ENCODE assay signal across 9 cellular contexts in the genomic region with DNA sequence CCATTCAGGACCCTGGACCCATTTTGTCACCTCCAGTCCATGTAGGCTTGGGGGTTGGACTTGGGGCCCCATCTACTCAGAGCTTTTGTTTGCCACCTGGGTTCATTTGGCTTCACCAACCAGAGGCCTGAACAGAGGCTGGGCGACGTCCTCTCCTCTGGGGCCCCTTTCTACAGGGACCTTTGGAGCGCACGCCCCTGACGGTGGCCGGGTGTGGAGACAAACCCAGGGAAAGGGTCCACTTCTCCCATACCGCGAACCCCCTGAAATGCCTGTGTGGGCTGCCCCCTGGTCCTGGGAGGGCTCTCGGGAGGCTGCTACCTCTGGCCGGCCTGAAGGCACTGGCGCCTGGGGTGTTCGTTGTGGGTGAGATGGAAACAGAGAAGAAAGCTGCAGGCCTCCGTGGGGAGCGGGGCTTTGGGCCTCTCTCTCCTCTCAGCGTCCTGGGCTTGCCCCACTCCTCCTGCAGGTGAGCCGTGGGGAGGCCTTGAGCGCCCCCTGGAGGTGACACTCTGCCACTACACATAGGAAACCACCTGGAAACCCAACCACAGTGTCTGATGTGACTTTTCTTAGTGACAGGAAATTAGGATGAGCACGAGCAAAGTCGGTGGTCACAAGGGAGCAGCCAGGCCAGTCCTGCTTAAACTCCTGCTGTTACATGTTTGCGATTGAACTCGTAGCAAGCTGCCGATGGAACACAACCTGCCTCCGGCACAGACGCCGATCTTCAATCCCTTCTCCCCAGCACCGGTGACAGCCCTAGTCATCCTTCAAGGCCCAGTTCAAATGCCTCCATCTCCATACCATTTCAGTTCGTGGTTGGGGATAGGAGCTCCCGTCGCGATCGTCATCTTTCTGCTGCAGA. TPM values are rescaled to one million over a fixed set of nuclear protein-coding genes. Genes with fewer than 3 reads are reported as not detected.
DNase-seq lines count a peak whose midpoint lies in the region; ATAC-seq and TF ChIP-seq lines count a peak whose summit lies in the region.
"Had no signal": no experiment of that assay in that cellular context is flagged by ENCODE, and none has a peak within 500 bp of the region (broad histone marks: within the 10 kb centered on the region; RNA-seq: fewer than 3 reads in every experiment).

No MANE protein-coding gene starts in this region.

- H3K9me2 ChIP-seq in GM23248 (ENCODE audit: insufficient read depth) = no peaks in the 10 kb centered on the region

- peaks cover 46% of the 10 kb centered on the region for H3K27me3 Mint-ChIP-seq in CD4-positive, alpha-beta T cell
- H3K27me3 Mint-ChIP-seq in activated CD8-positive, alpha-beta T cell treated with anti-CD3 and anti-CD28 coated beads, Interleukin-2, amount 10 ng/mL, durations not matched to agents 7 days and 5 days (ENCODE audit: low read depth) = peaks cover 26% of the 10 kb centered on the region
- H3K27me3 Mint-ChIP-seq in endothelial cell (ENCODE audit: unreplicated experiment) (peaks cover 19% of the 10 kb centered on the region), osteocyte (ENCODE audit: unreplicated experiment) (peaks cover 41% of the 10 kb centered on the region)

- peak; percentile 11 to 53 (median 30) for DNase-seq in CD4-positive, alpha-beta T cell
- DNase-seq in GM23248 (peak; percentile 10), NCI-H2196 treated with DMSO at 0.1 percent for 48 hours (lab: John Stamatoyannopoulos, UW; ENCODE audit: unreplicated experiment) (peak; percentile 46), endothelial cell (ENCODE audit: low spot score) (peak; percentile 53), osteocyte (ENCODE audit: extremely low spot score, unreplicated experiment) (no peak)
- DNase-seq in activated CD8-positive, alpha-beta T cell treated with anti-CD3 and anti-CD28 coated beads, Interleukin-2, amount 10 ng/mL, durations not matched to agents 7 days and 5 days = peak; percentile 66

- intact Hi-C loops in CD4-positive, alpha-beta T cell (cut with DNase I, micrococcal nuclease) = no loop called here

- H3K9me3 Mint-ChIP-seq in CD4-positive, alpha-beta T cell = no peaks in the 10 kb centered on the region
- no peaks in the 10 kb centered on the region for H3K9me3 Mint-ChIP-seq in activated CD8-positive, alpha-beta T cell treated with anti-CD3 and anti-CD28 coated beads, Interleukin-2, amount 10 ng/mL, durations not matched to agents 7 days and 5 days (ENCODE audit: insufficient read depth)
- no peaks in the 10 kb centered on the region for H3K9me3 Mint-ChIP-seq in endothelial cell (ENCODE audit: unreplicated experiment)
- H3K9me3 Mint-ChIP-seq in osteocyte (ENCODE audit: unreplicated experiment) = no peaks in the 10 kb centered on the region

- H3K27ac ChIP-seq in CD4-positive, alpha-beta T cell (ENCODE audit: low read depth, low read length) = no peak overlapping the region
- no peak overlapping the region for H3K27ac ChIP-seq in GM23248

- ATAC-seq in CD4-positive, alpha-beta T cell (ENCODE audit: poor library complexity) = peak; percentile 70
- peak; percentile 73 for ATAC-seq in activated CD8-positive, alpha-beta T cell treated with anti-CD3 and anti-CD28 coated beads, Interleukin-2, amount 10 ng/mL, durations not matched to agents 7 days and 5 days
- ATAC-seq in HG02623 (IDR thresholded peaks at IDR 0.05; ENCODE audit: unreplicated experiment) (no peak), HG03457 (IDR thresholded peaks at IDR 0.05; ENCODE audit: unreplicated experiment) (no peak)

- H3K9ac ChIP-seq in GM23248 = no peak overlapping the region

- peaks cover 7% of the 10 kb centered on the region for H3K4me1 Mint-ChIP-seq in CD4-positive, alpha-beta T cell (ENCODE audit: low read depth)
- peaks cover 7% of the 10 kb centered on the region for H3K4me1 Mint-ChIP-seq in activated CD8-positive, alpha-beta T cell treated with anti-CD3 and anti-CD28 coated beads, Interleukin-2, amount 10 ng/mL, durations not matched to agents 7 days and 5 days (ENCODE audit: low read depth)
- peaks cover 19% of the 10 kb centered on the region for H3K4me1 Mint-ChIP-seq in endothelial cell (ENCODE audit: unreplicated experiment)
- peaks cover 21% of the 10 kb centered on the region for H3K4me1 Mint-ChIP-seq in osteocyte (ENCODE audit: unreplicated experiment)

- TF ChIP-seq CTCF in CD4-positive, alpha-beta T cell (IDR thresholded peaks at IDR 0.05) = peak; percentile 51
- TF ChIP-seq CTCF in endothelial cell (IDR thresholded peaks at IDR 0.05; ENCODE audit: unreplicated experiment) (peak; percentile 98), osteocyte (IDR thresholded peaks at IDR 0.05) (peak; percentile 77)

- in situ Hi-C loops in GM23248 (cut with MboI) = no loop called here

- POLR2A ChIA-PET in CD4-positive, alpha-beta T cell (lab: Charles Lee) = no interaction called here
- POLR2A ChIA-PET in activated CD8-positive, alpha-beta T cell treated with anti-CD3 and anti-CD28 coated beads, Interleukin-2, amount 10 ng/mL, durations not matched to agents 7 days and 5 days (lab: Charles Lee) = interaction anchor here (1.1 kb wide), 1 partner anchor 72 kb away, joined by 4 read pairs; no protein-coding TSS in a partner anchor

- no peak overlapping the region for H2AFZ ChIP-seq in GM23248

- CTCF ChIA-PET in CD4-positive, alpha-beta T cell (lab: Charles Lee) = interaction anchor here (1.6 kb wide), 1 partner anchor 204 kb away, joined by 3 read pairs; no protein-coding TSS in a partner anchor
- CTCF ChIA-PET in activated CD8-positive, alpha-beta T cell treated with anti-CD3 and anti-CD28 coated beads, Interleukin-2, amount 10 ng/mL, durations not matched to agents 7 days and 5 days (lab: Charles Lee) = interaction anchor here (0.8 to 13.7 kb wide), 8 partner anchors 13 to 99 kb away, joined by 3 to 138 read pairs (median 3); no protein-coding TSS in a partner anchor

- H3K4me3 ChIP-seq in GM23248 = no peak overlapping the region

- no peaks in the 10 kb centered on the region for H3K9me3 ChIP-seq in CD4-positive, alpha-beta T cell (ENCODE audit: control insufficient read depth, low read length)
- H3K9me3 ChIP-seq in GM23248 (ENCODE audit: low read depth) = no peaks in the 10 kb centered on the region

- H3F3A ChIP-seq in GM23248 (ENCODE audit: insufficient read depth) = no peaks in the 10 kb centered on the region

- H3K4me2 ChIP-seq in GM23248 (ENCODE audit: unreplicated experiment) = no peak overlapping the region

- no peaks in the 10 kb centered on the region for H3K27me3 ChIP-seq in CD4-positive, alpha-beta T cell (ENCODE audit: control insufficient read depth, insufficient read depth, low read length)
- H3K27me3 ChIP-seq in GM23248 (replicated peaks; ENCODE audit: insufficient read depth) = peaks cover 34% of the 10 kb centered on the region

- no peaks in the 10 kb centered on the region for H3K4me1 ChIP-seq in GM23248 (ENCODE audit: insufficient read depth)

- no peaks in the 10 kb centered on the region for H3K36me3 ChIP-seq in GM23248 (ENCODE audit: low read depth)

- H3K4me3 Mint-ChIP-seq in CD4-positive, alpha-beta T cell = no peak overlapping the region
- H3K4me3 Mint-ChIP-seq in activated CD8-positive, alpha-beta T cell treated with anti-CD3 and anti-CD28 coated beads, Interleukin-2, amount 10 ng/mL, durations not matched to agents 7 days and 5 days = no peak overlapping the region
- H3K4me3 Mint-ChIP-seq in endothelial cell (ENCODE audit: unreplicated experiment) (peak overlapping the region; percentile 29), osteocyte (ENCODE audit: unreplicated experiment) (no peak overlapping the region)

- no peak overlapping the region for H3K27ac Mint-ChIP-seq in CD4-positive, alpha-beta T cell
- no peak overlapping the region for H3K27ac Mint-ChIP-seq in activated CD8-positive, alpha-beta T cell treated with anti-CD3 and anti-CD28 coated beads, Interleukin-2, amount 10 ng/mL, durations not matched to agents 7 days and 5 days
- peak overlapping the region; percentile 72 for H3K27ac Mint-ChIP-seq in endothelial cell (ENCODE audit: unreplicated experiment)
- H3K27ac Mint-ChIP-seq in osteocyte (ENCODE audit: unreplicated experiment) = no peak overlapping the region

- H3K79me2 ChIP-seq in GM23248 (ENCODE audit: insufficient read depth) = no peaks in the 10 kb centered on the region

- WGBS in GM23248 (ENCODE audit: low coverage in 1 of 2, low lambda C conversion rate in 2 of 2, missing lambda C conversion rate in 2 of 2), 2 experiments = 54 to 55% methylated on average over 31 of the region's 31 CpGs

- no peaks in the 10 kb centered on the region for H3K36me3 Mint-ChIP-seq in CD4-positive, alpha-beta T cell (ENCODE audit: low read depth)
- no peaks in the 10 kb centered on the region for H3K36me3 Mint-ChIP-seq in activated CD8-positive, alpha-beta T cell treated with anti-CD3 and anti-CD28 coated beads, Interleukin-2, amount 10 ng/mL, durations not matched to agents 7 days and 5 days (ENCODE audit: low read depth)
- H3K36me3 Mint-ChIP-seq in endothelial cell (ENCODE audit: low read depth, unreplicated experiment) (peaks cover 4% of the 10 kb centered on the region), osteocyte (ENCODE audit: unreplicated experiment) (peaks cover 3% of the 10 kb centered on the region)

- H4K20me1 ChIP-seq in GM23248 (ENCODE audit: insufficient read depth) = no peaks in the 10 kb centered on the region

RNA-seq across cellular contexts. Expression of gene NTSR2, which starts 12.0 kb away (rescaled TPM):
- not detected for total RNA-seq in CD4-positive, alpha-beta T cell
- not detected in 2 replicates for total RNA-seq in GM23248 (2014; rRNA removed; shearing (Covaris generic))
- not detected in 2 replicates for polyA plus RNA-seq in GM23248 (2016; fragmentation: Nextera tagmentation; extraction: Ambion mirVana)
- not detected for total RNA-seq in activated CD8-positive, alpha-beta T cell treated with anti-CD3 and anti-CD28 coated beads, Interleukin-2, amount 10 ng/mL, durations not matched to agents 7 days and 5 days
- total RNA-seq in endothelial cell (ENCODE audit: unreplicated experiment) = not detected
- not detected in 2 replicates for total RNA-seq in osteocyte
- total RNA-seq: lung microvascular endothelial cell had no signal

Comparison
In these comparisons a context has a peak if more than half of its experiments do, and no peak if none do; other contexts are left out.
1. ATAC-seq: peak in CD4-positive, alpha-beta T cell (single experiment) and activated CD8-positive, alpha-beta T cell treated with anti-CD3 and anti-CD28 coated beads, Interleukin-2, amount 10 ng/mL, durations not matched to agents 7 days and 5 days (single experiment); none in HG02623 (single experiment) and HG03457 (single experiment).
2. Peak in every context shown above with its lines, with median percentiles within 50 percentile points of each other: CTCF ChIP-seq.